ENCODE assay signal across 8 cellular contexts in genomic region chr7:100673302-100673941, GRCh38. TPM values are rescaled to one million over a fixed set of nuclear protein-coding genes. Genes with fewer than 3 reads are reported as not detected.
A peak's percentile ranks its signal among the peaks of the same experiment; 100 is the strongest.
DNase-seq lines count a peak whose midpoint lies in the region; FAIRE-seq and TF ChIP-seq lines count a peak whose summit lies in the region.

Gene GNB2, plus strand, starts transcription at chr7:100673740. Its CDS starts 2,526 bp downstream, at chr7:100676266.

- CTCF ChIA-PET in activated naive CD4-positive, alpha-beta T cell treated with anti-CD3 and anti-CD28 coated beads for 36 hours (lab: Charles Lee): interaction anchor here (0.6 to 1.0 kb wide), 4 partner anchors 18 to 92 kb away, joined by 3 to 5 read pairs (median 3); no protein-coding TSS in a partner anchor

- H3K27me3 ChIP-seq in neutrophil: peaks cover 29% of the 10 kb centered on the region

- H3K36me3 Mint-ChIP-seq in activated naive CD4-positive, alpha-beta T cell treated with anti-CD3 and anti-CD28 coated beads for 36 hours (ENCODE audit: low read depth): peaks cover 13% of the 10 kb centered on the region

- peaks cover 2% of the 10 kb centered on the region for H3K9me3 ChIP-seq in neutrophil

- peak; percentile 91 for DNase-seq in GF-D8 (lab: John Stamatoyannopoulos, UW)
- DNase-seq in HFF-Myc (ENCODE audit: extremely low read depth, low read depth): peak; percentile 96
- peak; percentile 99 for DNase-seq in NAMALWA (ENCODE audit: low spot score)
- peak; percentile 99 for DNase-seq in SK-N-DZ (ENCODE audit: low spot score)
- DNase-seq in activated naive CD4-positive, alpha-beta T cell treated with anti-CD3 and anti-CD28 coated beads for 36 hours: peak; percentile 100
- peak; percentile 95 to 97 for DNase-seq in frontal cortex (ENCODE audit: low spot score in 2 of 2)
- peak; percentile 84 to 100 (median 97) for DNase-seq in substantia nigra (lab: John Stamatoyannopoulos, UW)

- no peaks in the 10 kb centered on the region for H3K27me3 Mint-ChIP-seq in activated naive CD4-positive, alpha-beta T cell treated with anti-CD3 and anti-CD28 coated beads for 36 hours (ENCODE audit: low read depth)

- H3K4me1 ChIP-seq in neutrophil (ENCODE audit: control insufficient read depth in 1 of 2, insufficient read depth in 1 of 2, low read depth in 1 of 2, low read length in 1 of 2): peaks cover 28 to 38% of the 10 kb centered on the region in 2 experiments

- TF ChIP-seq CTCF in HFF-Myc (IDR thresholded peaks at IDR 0.05; ENCODE audit: low read depth, low read length, missing control alignments) (no peak), neutrophil (IDR thresholded peaks at IDR 0.05) (peak; percentile 37)

- peak within 1 kb of the TSS; percentile 95 for H3K27ac Mint-ChIP-seq in activated naive CD4-positive, alpha-beta T cell treated with anti-CD3 and anti-CD28 coated beads for 36 hours

- no peak for FAIRE-seq in frontal cortex (lab: Jason Lieb, UNC)

- peak within 1 kb of the TSS; percentile 86 for H3K4me3 ChIP-seq in HFF-Myc (replicated peaks; ENCODE audit: low read depth, low read length)
- peak within 1 kb of the TSS; percentile 97 to 98 for H3K4me3 ChIP-seq in neutrophil (ENCODE audit: low read depth in 1 of 2, low read length in 1 of 2)

- H3K4me1 Mint-ChIP-seq in activated naive CD4-positive, alpha-beta T cell treated with anti-CD3 and anti-CD28 coated beads for 36 hours (ENCODE audit: low read depth): peaks cover 17% of the 10 kb centered on the region

- H3K9me3 Mint-ChIP-seq in activated naive CD4-positive, alpha-beta T cell treated with anti-CD3 and anti-CD28 coated beads for 36 hours: no peaks in the 10 kb centered on the region

- H3K36me3 ChIP-seq in neutrophil: peaks cover 27% of the 10 kb centered on the region

- intact Hi-C loops in activated naive CD4-positive, alpha-beta T cell treated with anti-CD3 and anti-CD28 coated beads for 36 hours (cut with micrococcal nuclease): loop anchor here (1.0 kb wide), 1 partner anchor 245 kb away; the partner anchor contains the start of gene ZCWPW1

- peak within 1 kb of the TSS; percentile 97 for H3K4me3 Mint-ChIP-seq in activated naive CD4-positive, alpha-beta T cell treated with anti-CD3 and anti-CD28 coated beads for 36 hours

- H3K27ac ChIP-seq in neutrophil (peak within 1 kb of the TSS; percentile 100), substantia nigra (ENCODE audit: low read depth, low read length, poor library complexity, severe bottlenecking) (peak within 1 kb of the TSS; percentile 94)

RNA-seq across cellular contexts. Expression of gene GNB2, which starts in this region (rescaled TPM):
- 177 and 226 TPM in 2 replicates for polyA plus RNA-seq in SK-N-DZ (2014; cell fraction: cytosol; rRNA removed)
- polyA plus RNA-seq in SK-N-DZ (2014; cell fraction: nucleus; rRNA removed): 143 and 155 TPM in 2 replicates
- total RNA-seq in activated naive CD4-positive, alpha-beta T cell treated with anti-CD3 and anti-CD28 coated beads for 36 hours: 100 to 1,000 TPM; 221 TPM
- total RNA-seq in frontal cortex: 72.6 TPM

Comparison
In these comparisons a context has a peak if more than half of its experiments do, and no peak if none do; other contexts are left out.
1. Peak in every context shown above with its lines: DNase-seq, H3K4me3 ChIP-seq and H3K27ac ChIP-seq.